In the genomic region with DNA sequence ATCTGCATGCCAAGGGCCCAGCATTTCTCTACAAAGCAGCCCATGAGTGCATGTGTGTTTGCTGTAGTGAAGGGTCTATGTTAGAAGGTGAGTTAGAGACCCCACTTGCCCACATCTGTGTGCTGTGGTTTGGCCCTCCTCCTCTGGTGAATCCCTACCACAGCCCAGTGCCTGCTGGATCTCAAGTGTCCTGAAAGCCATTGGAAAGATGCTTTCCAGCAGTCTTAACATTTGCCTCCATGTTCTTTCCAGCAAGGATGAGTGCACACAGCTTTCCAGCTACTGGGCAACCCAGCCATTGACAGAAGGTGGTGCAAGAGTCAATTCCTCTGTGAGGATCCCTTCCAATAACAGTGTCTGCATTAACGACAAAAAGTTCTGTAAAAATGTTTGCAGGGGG, we compare ENCODE assay signal across 20 cellular contexts. TPM values are rescaled to one million over a fixed set of nuclear protein-coding genes. Genes with fewer than 3 reads are reported as not detected.
DNase-seq lines count a peak whose midpoint lies in the region; ATAC-seq and TF ChIP-seq lines count a peak whose summit lies in the region.
"Had no signal": no experiment of that assay in that cellular context is flagged by ENCODE, and none has a peak within 500 bp of the region (broad histone marks: within the 10 kb centered on the region; RNA-seq: fewer than 3 reads in every experiment).

No MANE protein-coding gene starts in this region.

- H3K4me1 ChIP-seq in SK-N-SH (ENCODE audit: control insufficient read depth in 1 of 2, insufficient read depth in 2 of 2, low read depth in 1 of 2, low read length in 1 of 2) (peaks cover 5 to 91% of the 10 kb centered on the region in 2 experiments), mesodermal cell (ENCODE audit: control insufficient read depth, insufficient read depth, low read length, poor library complexity, severe bottlenecking) (peaks cover 88% of the 10 kb centered on the region), transverse colon (peaks cover 47 to 84% (median 72%) of the 10 kb centered on the region in 4 donors)

- no peak for TF ChIP-seq CTCF in SK-N-SH (IDR thresholded peaks at IDR 0.05)
- TF ChIP-seq CTCF in chondrocyte (IDR thresholded peaks at IDR 0.05) = no peak
- no peak for TF ChIP-seq CTCF in transverse colon (IDR thresholded peaks at IDR 0.05)

- H3K27ac Mint-ChIP-seq in chondrocyte (ENCODE audit: unreplicated experiment) = peak overlapping the region; percentile 56
- H3K27ac Mint-ChIP-seq: activated CD4-positive, alpha-beta memory T cell treated with anti-CD3 and anti-CD28 coated beads, Interleukin-2, amount 10 ng/mL, durations not matched to agents 7 days and 5 days; activated naive CD4-positive, alpha-beta T cell treated with anti-CD3 and anti-CD28 coated beads for 36 hours; activated T-cell treated with anti-CD3 and anti-CD28 coated beads, Interleukin-2, amount 50 U/mL, for 24 hours had no signal

- H2AFZ ChIP-seq in SK-N-SH (ENCODE audit: low read depth) = no peak overlapping the region

- intact Hi-C loops in transverse colon (cut with DNase I; ENCODE audit: low total_unique reads) = no loop called here

- H3K27me3 Mint-ChIP-seq in chondrocyte (ENCODE audit: low read depth) = no peaks in the 10 kb centered on the region

- ATAC-seq in SK-N-SH treated with all-trans-retinoic acid at 6 μM for 48 hours = no peak
- ATAC-seq: Right ventricle myocardium inferior had no signal

- TF ChIP-seq RAD21 in SK-N-SH (IDR thresholded peaks at IDR 0.05; ENCODE audit: low read length) = no peak

- POLR2A ChIA-PET in SK-N-SH (lab: Yijun Ruan, JAX) = no interaction called here

- peaks cover 31% of the 10 kb centered on the region for H4K20me1 ChIP-seq in SK-N-SH (ENCODE audit: insufficient read depth)

- H3F3A ChIP-seq in SK-N-SH (replicated peaks; ENCODE audit: insufficient read depth) = peaks cover 84% of the 10 kb centered on the region

- peaks cover 100% of the 10 kb centered on the region for H3K79me2 ChIP-seq in SK-N-SH (ENCODE audit: insufficient read depth)

- H3K27me3 ChIP-seq in SK-N-SH (ENCODE audit: insufficient read depth) (no peaks in the 10 kb centered on the region), transverse colon (no peaks in the 10 kb centered on the region)
- H3K27me3 ChIP-seq: BLaER1 had no signal

- H3K36me3 ChIP-seq in SK-N-SH (replicated peaks in 1 of 2; ENCODE audit: control insufficient read depth in 1 of 2, insufficient read depth in 2 of 2, low read length in 1 of 2) (peaks cover 8 to 18% of the 10 kb centered on the region in 2 experiments), mesodermal cell (ENCODE audit: control insufficient read depth, insufficient read depth, low read length) (peaks cover 14% of the 10 kb centered on the region), transverse colon (no peaks in the 10 kb centered on the region)
- H3K36me3 ChIP-seq: BLaER1 had no signal

- no peaks in the 10 kb centered on the region for H3K36me3 Mint-ChIP-seq in chondrocyte (ENCODE audit: low read depth)

- H3K9me2 ChIP-seq in SK-N-SH = no peaks in the 10 kb centered on the region

- peaks cover 97% of the 10 kb centered on the region for H3K4me1 Mint-ChIP-seq in chondrocyte (ENCODE audit: low read depth)

- in situ Hi-C loops in transverse colon (cut with MboI; ENCODE audit: low pct_ligation_motif_present in 1 of 4, low pct_unique_long_range_greater_than_20kb in 1 of 4, low sequenced_read_pairs in 3 of 4) = loop anchor here in 3 of 4 donors (25.0 kb wide), 2 partner anchors 93 to 118 kb away; no protein-coding TSS in a partner anchor

- no peaks in the 10 kb centered on the region for H3K9me3 Mint-ChIP-seq in chondrocyte (ENCODE audit: low read depth)
- H3K9me3 Mint-ChIP-seq: activated CD4-positive, alpha-beta memory T cell treated with anti-CD3 and anti-CD28 coated beads, Interleukin-2, amount 10 ng/mL, durations not matched to agents 7 days and 5 days; activated naive CD4-positive, alpha-beta T cell treated with anti-CD3 and anti-CD28 coated beads for 36 hours; activated T-cell treated with anti-CD3 and anti-CD28 coated beads, Interleukin-2, amount 50 U/mL, for 24 hours had no signal

- DNase-seq in SK-N-SH (no peak), chondrocyte (ENCODE audit: low spot score) (no peak), transverse colon (no peak), NCI-H345 treated with DMSO at 0.1 percent for 48 hours (lab: John Stamatoyannopoulos, UW; ENCODE audit: unreplicated experiment) (no peak)
- DNase-seq in stimulated activated CD4-positive, alpha-beta T cell treated with anti-CD3 and anti-CD28 coated beads, Interleukin-12 subunit alpha, Interleukin-12 subunit beta, amount 100 ng/mL, for 4 hours = no peak
- DNase-seq in stimulated activated CD4-positive, alpha-beta T cell treated with anti-CD3 and anti-CD28 coated beads, Interleukin-2, amount 100 ng/mL, for 48 hours = no peak
- DNase-seq: activated CD4-positive, alpha-beta memory T cell treated with anti-CD3 and anti-CD28 coated beads, Interleukin-2, amount 10 ng/mL, durations not matched to agents 7 days and 5 days; activated naive CD4-positive, alpha-beta T cell treated with anti-CD3 and anti-CD28 coated beads for 36 hours; activated T-cell treated with anti-CD3 and anti-CD28 coated beads, Interleukin-2, amount 50 U/mL, for 24 hours; cortex of kidney; DMS 273 treated with DMSO at 0.1 percent for 48 hours; NCI-H1694; occipital lobe; stimulated activated CD4-positive, alpha-beta T cell treated with anti-CD3 and anti-CD28 coated beads, Interleukin-4, amount 100 ng/mL, for 1 hour; T-helper 1 cell had no signal

- TF ChIP-seq EP300 in SK-N-SH (IDR thresholded peaks at IDR 0.05; ENCODE audit: borderline replicate concordance in 1 of 2, low read depth in 1 of 2, low read length in 1 of 2) (no peak), transverse colon (IDR thresholded peaks at IDR 0.05; ENCODE audit: low read depth) (no peak)

- CTCF ChIA-PET in SK-N-SH (lab: Yijun Ruan, JAX) = interaction anchor here (1.0 to 1.3 kb wide), 2 partner anchors 17 to 304 kb away, joined by 3 to 5 read pairs; no protein-coding TSS in a partner anchor

- peak overlapping the region; percentile 67 for H3K4me2 ChIP-seq in SK-N-SH
- H3K4me2 ChIP-seq: BLaER1 had no signal

- WGBS in SK-N-SH (ENCODE audit: low lambda C conversion rate) = 6% methylated on average over 1 of the region's 1 CpG
- no CpG with 5 or more reads among the region's 1 CpG for WGBS in mesodermal cell (ENCODE audit: insufficient coverage in 2 of 2), 2 experiments
- WGBS in transverse colon (ENCODE audit: low coverage in 1 of 2), 2 donors = 60 to 84% methylated on average over 1 of the region's 1 CpG

- H3K27ac ChIP-seq in SK-N-SH (ENCODE audit: low read depth in 2 of 2, low read length in 1 of 2) (peak overlapping the region; percentile 86 to 96; a peak in 3 of 4 replicates), mesodermal cell (ENCODE audit: low read depth, low read length, severe bottlenecking) (peak overlapping the region; percentile 41), transverse colon (peak overlapping the region in 3 of 4 donors; percentile 64 to 82 (median 68))
- H3K27ac ChIP-seq: 22Rv1, BLaER1 had no signal

- H3K4me3 ChIP-seq in SK-N-SH (ENCODE audit: low read depth in 2 of 2, low read length in 1 of 2) (no peak overlapping the region), mesodermal cell (ENCODE audit: extremely low read depth, insufficient read depth, low read length, poor library complexity, severe bottlenecking) (no peak overlapping the region), transverse colon (no peak overlapping the region)
- H3K4me3 ChIP-seq: BLaER1 had no signal

- no peak overlapping the region for H3K4me3 Mint-ChIP-seq in chondrocyte (ENCODE audit: unreplicated experiment)
- H3K4me3 Mint-ChIP-seq: activated CD4-positive, alpha-beta memory T cell treated with anti-CD3 and anti-CD28 coated beads, Interleukin-2, amount 10 ng/mL, durations not matched to agents 7 days and 5 days; activated naive CD4-positive, alpha-beta T cell treated with anti-CD3 and anti-CD28 coated beads for 36 hours; activated T-cell treated with anti-CD3 and anti-CD28 coated beads, Interleukin-2, amount 50 U/mL, for 24 hours had no signal

- H3K9ac ChIP-seq in SK-N-SH = peak overlapping the region; percentile 39; the same call in 1 of the 2 replicates
- H3K9ac ChIP-seq: BLaER1 had no signal

- TF ChIP-seq POLR2A in transverse colon (IDR thresholded peaks at IDR 0.05) = no peak

- H3K9me3 ChIP-seq in SK-N-SH = no peaks in the 10 kb centered on the region
- H3K9me3 ChIP-seq in mesodermal cell (ENCODE audit: control insufficient read depth, low read length) = no peaks in the 10 kb centered on the region
- H3K9me3 ChIP-seq in transverse colon = no peaks in the 10 kb centered on the region
- H3K9me3 ChIP-seq: BLaER1 had no signal

TF ChIP-seq in SK-N-SH, 30 proteins besides CTCF, POLR2A, EP300 and RAD21 (continues in another document):
- TF ChIP-seq SMC3 (IDR thresholded peaks at IDR 0.05; ENCODE audit: low read depth, low read length) (no peak), TAF1 (IDR thresholded peaks at IDR 0.05; ENCODE audit: borderline replicate concordance, low read depth, low read length) (no peak)
- TF ChIP-seq, protein P1, sequence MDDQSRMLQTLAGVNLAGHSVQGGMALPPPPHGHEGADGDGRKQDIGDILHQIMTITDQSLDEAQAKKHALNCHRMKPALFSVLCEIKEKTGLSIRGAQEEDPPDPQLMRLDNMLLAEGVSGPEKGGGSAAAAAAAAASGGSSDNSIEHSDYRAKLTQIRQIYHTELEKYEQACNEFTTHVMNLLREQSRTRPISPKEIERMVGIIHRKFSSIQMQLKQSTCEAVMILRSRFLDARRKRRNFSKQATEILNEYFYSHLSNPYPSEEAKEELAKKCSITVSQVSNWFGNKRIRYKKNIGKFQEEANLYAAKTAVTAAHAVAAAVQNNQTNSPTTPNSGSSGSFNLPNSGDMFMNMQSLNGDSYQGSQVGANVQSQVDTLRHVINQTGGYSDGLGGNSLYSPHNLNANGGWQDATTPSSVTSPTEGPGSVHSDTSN (IDR thresholded peaks at IDR 0.05) = no peak

TF ChIP-seq in SK-N-SH treated with all-trans-retinoic acid at 6 μM for 48 hours, 23 proteins besides CTCF, POLR2A, EP300 and RAD21:
- no peak for TF ChIP-seq ZFP30 (CRISPR knock-in tag; IDR thresholded peaks at IDR 0.05)
- TF ChIP-seq PPARA (CRISPR knock-in tag; IDR thresholded peaks at IDR 0.05; ENCODE audit: borderline replicate concordance) = no peak
- TF ChIP-seq ZNF70 (CRISPR knock-in tag; IDR thresholded peaks at IDR 0.05) = no peak

RNA-seq across cellular contexts. Expression of a gene that starts 13.6 kb away (rescaled TPM):
- polyA plus RNA-seq in SK-N-SH (2012; rRNA removed) = 228 and 244 TPM in 2 replicates
- polyA plus RNA-seq in SK-N-SH (2012; cell fraction: cytosol; rRNA removed) = 191 and 233 TPM in 2 replicates
- 201 and 239 TPM in 2 replicates for polyA plus RNA-seq in SK-N-SH (2012; cell fraction: nucleus; rRNA removed)
- total RNA-seq in chondrocyte = 99.5 to 194 TPM (median 184 TPM) in 3 replicates
- polyA plus RNA-seq in mesodermal cell (2013, experiment 1 of 2) = 45.4 TPM
- 32.6 TPM for polyA plus RNA-seq in mesodermal cell (2013, experiment 2 of 2)
- 100 to 1,000 TPM in 1 of 4 donors, 10 to 100 TPM in 3; 73.7 to 134 (median 80.7) TPM for total RNA-seq in transverse colon

Comparison
In these comparisons a context has a peak if more than half of its experiments do, and no peak if none do; other contexts are left out.
1. H3K27ac ChIP-seq: peak in every context shown above with its lines; median percentile 91 in SK-N-SH; 68 in transverse colon; 41 in mesodermal cell.